Comparison of ENCODE assay signal across 8 cellular contexts in genomic region chr2:207149253-207150213, GRCh38. TPM values are rescaled to one million over a fixed set of nuclear protein-coding genes. Genes with fewer than 3 reads are reported as not detected.
DNase-seq lines count a peak whose midpoint lies in the region; ATAC-seq and TF ChIP-seq lines count a peak whose summit lies in the region.

No MANE protein-coding gene starts in this region.

- no peak overlapping the region for H3K4me3 ChIP-seq in psoas muscle

- no peaks in the 10 kb centered on the region for H3K9me3 ChIP-seq in psoas muscle

- H3K4me3 Mint-ChIP-seq in activated B cell treated with CpG ODN at 0.5 μM for 24 hours: peak overlapping the region; percentile 49
- H3K4me3 Mint-ChIP-seq in nephron: no peak overlapping the region

- no peaks in the 10 kb centered on the region for H3K9me3 Mint-ChIP-seq in activated B cell treated with CpG ODN at 0.5 μM for 24 hours
- H3K9me3 Mint-ChIP-seq in nephron: no peaks in the 10 kb centered on the region

- H3K36me3 Mint-ChIP-seq in activated B cell treated with CpG ODN at 0.5 μM for 24 hours (ENCODE audit: low read depth) (peaks cover 16% of the 10 kb centered on the region), nephron (ENCODE audit: low read depth) (peaks cover 29% of the 10 kb centered on the region)

- ATAC-seq in GM19328 (IDR thresholded peaks at IDR 0.05; ENCODE audit: unreplicated experiment): peak; percentile 73
- ATAC-seq in HG02970 (IDR thresholded peaks at IDR 0.05; ENCODE audit: low FRiP score, unreplicated experiment): peak; percentile 55
- ATAC-seq in activated B cell treated with CpG ODN at 0.5 μM for 24 hours (ENCODE audit: low read depth): peak; percentile 25
- no peak for ATAC-seq in psoas muscle

- POLR2A ChIA-PET in activated B cell treated with CpG ODN at 0.5 μM for 24 hours (lab: Charles Lee): interaction anchor here (6.8 kb wide), 1 partner anchor 15 kb away, joined by 35 read pairs; the partner anchor contains the start of gene KLF7

- DNase-seq in activated B cell treated with CpG ODN at 0.5 μM for 24 hours: no peak
- no peak for DNase-seq in NAMALWA (ENCODE audit: low spot score)
- no peak for DNase-seq in SK-N-DZ (ENCODE audit: low spot score)
- no peak for DNase-seq in psoas muscle
- no peak for DNase-seq in NCI-H345 treated with DMSO at 0.1 percent for 48 hours (lab: John Stamatoyannopoulos, UW; ENCODE audit: unreplicated experiment)

- H3K4me1 Mint-ChIP-seq in activated B cell treated with CpG ODN at 0.5 μM for 24 hours (peaks cover 77% of the 10 kb centered on the region), nephron (peaks cover 79% of the 10 kb centered on the region)

- H3K27me3 ChIP-seq in psoas muscle (ENCODE audit: insufficient read depth in 3 of 3, low read length in 2 of 3): no peaks in the 10 kb centered on the region

- no peak for TF ChIP-seq CTCF in activated B cell treated with CpG ODN at 0.5 μM for 24 hours (IDR thresholded peaks at IDR 0.05)
- no peak for TF ChIP-seq CTCF in nephron (IDR thresholded peaks at IDR 0.05; ENCODE audit: unreplicated experiment in 3 of 3)
- TF ChIP-seq CTCF in psoas muscle (IDR thresholded peaks at IDR 0.05): no peak

- H3K4me1 ChIP-seq in psoas muscle: peaks cover 53% of the 10 kb centered on the region

- no peaks in the 10 kb centered on the region for H3K27me3 Mint-ChIP-seq in activated B cell treated with CpG ODN at 0.5 μM for 24 hours
- no peaks in the 10 kb centered on the region for H3K27me3 Mint-ChIP-seq in nephron (ENCODE audit: low read depth)

- WGBS in psoas muscle, 3 donors: 70 to 82% (median 81%) methylated on average over 6 of the region's 6 CpGs

- H3K36me3 ChIP-seq in psoas muscle (ENCODE audit: insufficient read depth in 1 of 2, low read depth in 1 of 2): no peaks in the 10 kb centered on the region

- intact Hi-C loops in activated B cell treated with CpG ODN at 0.5 μM for 24 hours (cut with micrococcal nuclease): no loop called here
- intact Hi-C loops in psoas muscle (cut with DNase I): loop anchor here in 1 of 2 donors (10.0 kb wide), 1 partner anchor 55 kb away; no protein-coding TSS in a partner anchor

- H3K27ac ChIP-seq in psoas muscle: no peak overlapping the region

- H3K27ac Mint-ChIP-seq in activated B cell treated with CpG ODN at 0.5 μM for 24 hours (peak overlapping the region; percentile 62), nephron (peak overlapping the region in 2 of 3 experiments; percentile 32 to 40)

- CTCF ChIA-PET in activated B cell treated with CpG ODN at 0.5 μM for 24 hours (lab: Charles Lee): no interaction called here

RNA-seq across cellular contexts. Expression of gene KLF7, which starts 16.2 kb away (rescaled TPM):
- 31.7 and 35.8 TPM in 2 replicates for total RNA-seq in activated B cell treated with CpG ODN at 0.5 μM for 24 hours
- 18.2 and 23.0 TPM in 2 replicates for polyA plus RNA-seq in SK-N-DZ (2014; cell fraction: cytosol; rRNA removed)
- polyA plus RNA-seq in SK-N-DZ (2014; cell fraction: nucleus; rRNA removed): 9.6 and 24.4 TPM in 2 replicates
- 10 to 100 TPM in 2 of 4 donors, 1 to 10 TPM in 2; 5.4 to 13.5 (median 11.1) TPM for total RNA-seq in psoas muscle
- 1 to 10 TPM; 1.1 to 2.7 (median 2.4) TPM for polyA plus RNA-seq in psoas muscle

Comparison
In these comparisons a context has a peak if more than half of its experiments do, and no peak if none do; other contexts are left out.
1. ATAC-seq: peak in GM19328 (single experiment), HG02970 (single experiment) and activated B cell treated with CpG ODN at 0.5 μM for 24 hours (single experiment); none in psoas muscle (0 of 4).